In genomic region chrX:48891402-48892288, GRCh38 we compare ENCODE assay signal across 8 cellular contexts. TPM values are rescaled to one million over a fixed set of nuclear protein-coding genes. Genes with fewer than 3 reads are reported as not detected.
A peak's percentile ranks its signal among the peaks of the same experiment; 100 is the strongest.
DNase-seq lines count a peak whose midpoint lies in the region; ATAC-seq and TF ChIP-seq lines count a peak whose summit lies in the region.

No MANE protein-coding gene starts in this region.

- H3K4me3 Mint-ChIP-seq in GM23338: peak overlapping the region; percentile 68

- H3K36me3 ChIP-seq in GM23338 (ENCODE audit: insufficient read depth) (no peaks in the 10 kb centered on the region; the same call in 1 of the 2 replicates), Loucy (ENCODE audit: insufficient read depth, low read length) (no peaks in the 10 kb centered on the region), testis (ENCODE audit: low read depth, missing control alignments) (no peaks in the 10 kb centered on the region)

- TF ChIP-seq CTCF in GM23338 (conservative IDR thresholded peaks at IDR 0.05; ENCODE audit: low read depth in 2 of 2) (peak; percentile 35 to 55), Loucy (conservative IDR thresholded peaks at IDR 0.05; ENCODE audit: low read length) (peak; percentile 27; the same call in 1 of the 2 replicates), omental fat pad (IDR thresholded peaks at IDR 0.05) (no peak), testis (IDR thresholded peaks at IDR 0.05) (peak in 2 of 3 experiments; percentile 37 to 52)

- H3K27ac ChIP-seq in GM23338 (ENCODE audit: low read depth) (no peak overlapping the region), testis (peak overlapping the region; percentile 80 to 82)

- H2AFZ ChIP-seq in GM23338: no peak overlapping the region
- no peak overlapping the region for H2AFZ ChIP-seq in Loucy (ENCODE audit: low read length)

- H3K9me2 ChIP-seq in GM23338 (ENCODE audit: insufficient read depth) (no peaks in the 10 kb centered on the region), Loucy (replicated peaks; ENCODE audit: low read depth, low read length) (no peaks in the 10 kb centered on the region)

- no peaks in the 10 kb centered on the region for H3K9me3 Mint-ChIP-seq in GM23338

- H3K27me3 ChIP-seq in GM23338 (ENCODE audit: insufficient read depth): no peaks in the 10 kb centered on the region
- no peaks in the 10 kb centered on the region for H3K27me3 ChIP-seq in Loucy (ENCODE audit: insufficient read depth, low read length, poor library complexity, severe bottlenecking)
- H3K27me3 ChIP-seq in testis: no peaks in the 10 kb centered on the region

- ATAC-seq in GM23338 (peak; percentile 86), omental fat pad (ENCODE audit: low FRiP score) (peak; percentile 98)

- peaks cover 10% of the 10 kb centered on the region for H3K4me1 Mint-ChIP-seq in GM23338

- no peak overlapping the region for H3K27ac Mint-ChIP-seq in GM23338

- H3K79me2 ChIP-seq in GM23338 (replicated peaks; ENCODE audit: insufficient read depth) (peaks cover 22% of the 10 kb centered on the region), Loucy (ENCODE audit: insufficient read depth, low read length) (peaks cover 22% of the 10 kb centered on the region; the same call in 1 of the 2 replicates)

- 3 to 21% methylated on average over 2 to 52 of the region's 68 CpGs for WGBS in testis, 2 donors

- H3K4me3 ChIP-seq in GM23338: peak overlapping the region; percentile 60
- peak overlapping the region; percentile 67 for H3K4me3 ChIP-seq in Loucy (ENCODE audit: low read length, poor library complexity, severe bottlenecking)
- H3K4me3 ChIP-seq in testis: peak overlapping the region; percentile 56 to 75

- peaks cover 21% of the 10 kb centered on the region for H3K36me3 Mint-ChIP-seq in GM23338 (ENCODE audit: low read depth)

- peak overlapping the region; percentile 76 for H3K4me2 ChIP-seq in GM23338
- H3K4me2 ChIP-seq in Loucy (ENCODE audit: low read depth, low read length, poor library complexity, severe bottlenecking): peak overlapping the region; percentile 76

- no peak overlapping the region for H3K9ac ChIP-seq in Loucy (ENCODE audit: low read depth, low read length, poor library complexity, severe bottlenecking)

- intact Hi-C loops in testis (cut with DNase I; ENCODE audit: low total_unique reads): no loop called here

- H3F3A ChIP-seq in GM23338 (replicated peaks; ENCODE audit: low read depth) (no peaks in the 10 kb centered on the region), Loucy (ENCODE audit: low read depth) (no peaks in the 10 kb centered on the region)

- peaks cover 2% of the 10 kb centered on the region for H3K27me3 Mint-ChIP-seq in GM23338 (ENCODE audit: insufficient read depth, low read depth, poor library complexity)

- H3K4me1 ChIP-seq in GM23338 (ENCODE audit: insufficient read depth) (peaks cover 3% of the 10 kb centered on the region; the same call in 1 of the 2 replicates), Loucy (ENCODE audit: insufficient read depth, low read length, poor library complexity, severe bottlenecking) (no peaks in the 10 kb centered on the region), testis (peaks cover 5% of the 10 kb centered on the region)

- H4K20me1 ChIP-seq in GM23338 (replicated peaks; ENCODE audit: insufficient read depth) (no peaks in the 10 kb centered on the region), Loucy (ENCODE audit: insufficient read depth, low read length, poor library complexity, severe bottlenecking) (peaks cover 12% of the 10 kb centered on the region)

- TF ChIP-seq POLR2A in testis (IDR thresholded peaks at IDR 0.05): no peak

- H3K9me3 ChIP-seq in Loucy (ENCODE audit: insufficient read depth, low read depth, low read length) (no peaks in the 10 kb centered on the region), testis (no peaks in the 10 kb centered on the region)

- DNase-seq in EH (ENCODE audit: low read depth) (peak; percentile 92), GM23338 (ENCODE audit: low spot score) (peak; percentile 89), SHP77 (lab: John Stamatoyannopoulos, UW) (peak; percentile 67 to 82), globus pallidus (ENCODE audit: low spot score) (peak; percentile 79), omental fat pad (ENCODE audit: low spot score) (peak; percentile 37), testis (peak; percentile 90)
- DNase-seq in activated gamma-delta T cell treated with anti-CD3 and anti-CD28 coated beads, Interleukin-2, amount 50 U/mL, for 16 hours (ENCODE audit: low read depth): peak; percentile 48

TF ChIP-seq in GM23338, 12 proteins besides CTCF, POLR2A, EP300 and RAD21:
- TF ChIP-seq POLR2AphosphoS5 (IDR thresholded peaks at IDR 0.05; ENCODE audit: low read depth) (peak; percentile 28; the same call in 1 of the 2 replicates), EZH2phosphoT487 (IDR thresholded peaks at IDR 0.05; ENCODE audit: unreplicated experiment) (no peak), STAT1 (IDR thresholded peaks at IDR 0.05; ENCODE audit: unreplicated experiment) (no peak), ZNF114 (CRISPR knock-in tag; IDR thresholded peaks at IDR 0.05) (no peak)

RNA-seq across cellular contexts. Expression of gene TIMM17B, which starts 5.9 kb away (rescaled TPM):
- total RNA-seq in GM23338 (2014; rRNA removed; shearing (Covaris generic)): 61.3 and 67.1 TPM in 2 replicates
- polyA plus RNA-seq in GM23338 (2016; fragmentation: Nextera tagmentation; extraction: Ambion mirVana) (147 and 158 TPM in 2 replicates), testis (ENCODE audit: insufficient read depth, low read depth, low replicate concordance) (32.9 TPM)
- total RNA-seq in omental fat pad (10 to 100 TPM; 13.7 to 34.1 (median 29.4) TPM), testis (10 to 100 TPM; 41.2 to 53.2 TPM)

RNA-seq across cellular contexts. Expression of gene PQBP1, which starts 6.1 kb away (rescaled TPM):
- 53.2 and 63.4 TPM in 2 replicates for total RNA-seq in GM23338 (2014; rRNA removed; shearing (Covaris generic))
- polyA plus RNA-seq in GM23338 (2016; fragmentation: Nextera tagmentation; extraction: Ambion mirVana) (121 and 130 TPM in 2 replicates), testis (ENCODE audit: insufficient read depth, low read depth, low replicate concordance) (37.8 TPM)
- total RNA-seq in omental fat pad (10 to 100 TPM; 36.6 to 59.7 (median 55.2) TPM), testis (10 to 100 TPM; 39.3 to 43.7 TPM)

RNA-seq across cellular contexts. Expression of gene SLC35A2, which starts 19.8 kb away (rescaled TPM):
- total RNA-seq in GM23338 (2014; rRNA removed; shearing (Covaris generic)): 16.4 and 17.7 TPM in 2 replicates
- polyA plus RNA-seq in GM23338 (2016; fragmentation: Nextera tagmentation; extraction: Ambion mirVana): 13.0 and 20.6 TPM in 2 replicates
- 10 to 100 TPM; 10.2 to 22.0 (median 17.2) TPM for total RNA-seq in omental fat pad
- 10 to 100 TPM; 15.9 to 21.6 TPM for total RNA-seq in testis
- 18.6 TPM for polyA plus RNA-seq in testis (ENCODE audit: insufficient read depth, low read depth, low replicate concordance)

RNA-seq across cellular contexts. Expression of gene PIM2, which starts 27.2 kb away (rescaled TPM):
- total RNA-seq in GM23338 (2014; rRNA removed; shearing (Covaris generic)): 336 and 359 TPM in 2 replicates
- polyA plus RNA-seq in GM23338 (2016; fragmentation: Nextera tagmentation; extraction: Ambion mirVana) (232 and 237 TPM in 2 replicates), testis (ENCODE audit: insufficient read depth, low read depth, low replicate concordance) (20.6 TPM)
- total RNA-seq in omental fat pad (10 to 100 TPM in 2 of 4 donors, 1 to 10 TPM in 2; 9.6 to 14.0 (median 11.5) TPM), testis (10 to 100 TPM; 21.5 to 23.0 TPM)

RNA-seq across cellular contexts. Expression of gene PCSK1N, which starts 56.2 kb away (rescaled TPM):
- total RNA-seq in GM23338 (2014; rRNA removed; shearing (Covaris generic)): 4.0 and 15.6 TPM in 2 replicates
- polyA plus RNA-seq in GM23338 (2016; fragmentation: Nextera tagmentation; extraction: Ambion mirVana) (12.8 and 16.5 TPM in 2 replicates), testis (ENCODE audit: insufficient read depth, low read depth, low replicate concordance) (8.6 TPM)
- total RNA-seq in omental fat pad (1 to 10 TPM in 2 of 4 donors, under 1 TPM in 1, not detected in 1; 0.93 to 2.3 (median 1.4) TPM), testis (10 to 100 TPM; 62.5 to 82.8 TPM)

Comparison
In these comparisons a context has a peak if more than half of its experiments do, and no peak if none do; other contexts are left out.
1. DNase-seq: peak in every context shown above with its lines; median percentile 92 in EH; 90 in testis; 89 in GM23338; 79 in globus pallidus; 74 in SHP77; 48 in activated gamma-delta T cell treated with anti-CD3 and anti-CD28 coated beads, Interleukin-2, amount 50 U/mL, for 16 hours; 37 in omental fat pad.
2. CTCF ChIP-seq: peak in GM23338 (2 of 2), Loucy (single experiment) and testis (2 of 3); none in omental fat pad (0 of 3).
3. Peak in every context shown above with its lines, with median percentiles within 50 percentile points of each other: H3K4me3 ChIP-seq.